In the genomic region with DNA sequence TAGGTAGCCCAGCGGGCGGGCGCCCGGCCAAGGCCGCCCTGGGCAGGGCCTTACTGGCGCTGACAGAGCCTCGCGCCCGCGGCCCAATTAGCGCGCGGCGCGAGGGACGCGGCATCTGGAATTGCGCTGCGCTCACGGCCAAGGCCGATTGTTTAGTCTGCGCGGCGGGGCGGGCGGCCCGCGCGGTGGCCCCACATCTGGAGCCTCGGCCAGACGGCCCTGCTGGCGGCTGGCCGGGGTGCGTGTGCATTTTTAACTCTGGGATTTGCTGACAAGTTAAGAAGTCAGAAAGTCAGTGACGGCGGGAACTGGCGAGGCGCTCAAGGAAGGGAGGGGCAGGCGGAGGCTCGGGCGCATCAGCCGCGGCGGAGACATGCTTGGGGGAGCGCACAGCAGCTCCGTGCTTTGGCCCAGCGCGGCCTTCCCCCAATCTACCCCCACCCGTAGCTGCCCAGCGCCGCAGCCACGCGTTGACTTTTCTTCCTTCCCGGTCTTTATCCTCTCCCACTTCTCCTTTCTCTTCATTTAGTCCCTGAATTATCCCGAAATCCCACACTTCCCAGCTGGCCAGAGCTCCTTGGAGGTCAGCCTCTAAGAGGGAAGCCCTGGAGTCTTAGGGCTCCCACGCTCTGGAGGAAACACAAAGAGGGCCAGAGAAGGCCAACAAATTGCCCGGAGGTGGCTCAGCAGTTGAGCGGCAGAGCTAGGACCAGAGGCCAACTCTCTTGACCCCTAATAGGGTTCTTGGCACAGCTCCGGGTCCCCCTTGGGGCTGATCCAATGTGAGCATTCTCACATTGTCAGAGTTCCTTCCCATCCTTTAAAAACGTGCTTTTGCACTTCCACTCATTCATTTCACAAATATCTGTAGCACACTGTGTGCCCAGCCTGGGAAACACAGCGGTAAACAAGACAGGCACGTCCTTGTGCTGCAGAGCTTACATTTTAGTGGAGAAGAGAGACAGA, we compare ENCODE assay signal across 8 cellular contexts. TPM values are rescaled to one million over a fixed set of nuclear protein-coding genes. Genes with fewer than 3 reads are reported as not detected.
DNase-seq lines count a peak whose midpoint lies in the region; ATAC-seq and TF ChIP-seq lines count a peak whose summit lies in the region.

No MANE protein-coding gene starts in this region.

- peaks cover 25% of the 10 kb centered on the region for H3K27me3 ChIP-seq in OCI-LY3 (ENCODE audit: low read depth, low read length)

- ATAC-seq in GM19468 (IDR thresholded peaks at IDR 0.05; ENCODE audit: extremely low read depth, unreplicated experiment): peak; percentile 31
- ATAC-seq in GM19023 (IDR thresholded peaks at IDR 0.05; ENCODE audit: unreplicated experiment): no peak
- ATAC-seq in HG03378 (IDR thresholded peaks at IDR 0.05; ENCODE audit: unreplicated experiment): no peak

- H3K27ac ChIP-seq in OCI-LY3 (ENCODE audit: low read length): no peak overlapping the region

- no peaks in the 10 kb centered on the region for H3K9me3 ChIP-seq in OCI-LY3 (ENCODE audit: insufficient read depth, low read length)

- H3K4me2 ChIP-seq in OCI-LY3 (ENCODE audit: low read length): peak overlapping the region; percentile 93

- H3K36me3 ChIP-seq in OCI-LY3 (replicated peaks; ENCODE audit: low read depth, low read length): no peaks in the 10 kb centered on the region

- peak overlapping the region; percentile 72 for H3K9ac ChIP-seq in OCI-LY3 (ENCODE audit: low read length)

- H3K4me3 ChIP-seq in OCI-LY3 (ENCODE audit: low read length): peak overlapping the region; percentile 81

- no peak overlapping the region for H3K27ac Mint-ChIP-seq in endothelial cell (ENCODE audit: unreplicated experiment)

- no peak for TF ChIP-seq CTCF in OCI-LY3 (IDR thresholded peaks at IDR 0.05; ENCODE audit: low read depth, low read length)
- TF ChIP-seq CTCF in endothelial cell (IDR thresholded peaks at IDR 0.05; ENCODE audit: unreplicated experiment): no peak

- H4K20me1 ChIP-seq in OCI-LY3 (ENCODE audit: insufficient read depth, low read length): no peaks in the 10 kb centered on the region

- H3K27me3 Mint-ChIP-seq in endothelial cell (ENCODE audit: unreplicated experiment): peaks cover 13% of the 10 kb centered on the region

- H3K9me3 Mint-ChIP-seq in endothelial cell (ENCODE audit: unreplicated experiment): no peaks in the 10 kb centered on the region

- H3K79me2 ChIP-seq in OCI-LY3 (ENCODE audit: low read length): no peaks in the 10 kb centered on the region

- peak overlapping the region; percentile 47; the same call in 1 of the 2 replicates for H2AFZ ChIP-seq in OCI-LY3 (ENCODE audit: low read depth, low read length)

- H3K4me3 Mint-ChIP-seq in endothelial cell (ENCODE audit: unreplicated experiment): no peak overlapping the region

- peak; percentile 79 for DNase-seq in D341Med (ENCODE audit: low spot score)
- DNase-seq in endothelial cell (ENCODE audit: low spot score): peak; percentile 27
- DNase-seq in medulla oblongata (ENCODE audit: extremely low spot score): peak; percentile 27
- peak; percentile 24 for DNase-seq in superior temporal gyrus (ENCODE audit: extremely low spot score)

- H3K4me1 ChIP-seq in OCI-LY3 (ENCODE audit: low read length): peaks cover 24% of the 10 kb centered on the region

- peaks cover 29% of the 10 kb centered on the region for H3K4me1 Mint-ChIP-seq in endothelial cell (ENCODE audit: unreplicated experiment)

- no peaks in the 10 kb centered on the region for H3K36me3 Mint-ChIP-seq in endothelial cell (ENCODE audit: low read depth, unreplicated experiment)

RNA-seq across cellular contexts. Expression of a gene that starts 40.8 kb away (rescaled TPM):
- 32.5 TPM for total RNA-seq in endothelial cell (ENCODE audit: unreplicated experiment)

Comparison
In these comparisons a context has a peak if more than half of its experiments do, and no peak if none do; other contexts are left out.
1. DNase-seq: peak in every context shown above with its lines; median percentile 79 in D341Med; 27 in endothelial cell; 27 in medulla oblongata; 24 in superior temporal gyrus.